25 cellular contexts compared by ENCODE assay signal in the genomic region with DNA sequence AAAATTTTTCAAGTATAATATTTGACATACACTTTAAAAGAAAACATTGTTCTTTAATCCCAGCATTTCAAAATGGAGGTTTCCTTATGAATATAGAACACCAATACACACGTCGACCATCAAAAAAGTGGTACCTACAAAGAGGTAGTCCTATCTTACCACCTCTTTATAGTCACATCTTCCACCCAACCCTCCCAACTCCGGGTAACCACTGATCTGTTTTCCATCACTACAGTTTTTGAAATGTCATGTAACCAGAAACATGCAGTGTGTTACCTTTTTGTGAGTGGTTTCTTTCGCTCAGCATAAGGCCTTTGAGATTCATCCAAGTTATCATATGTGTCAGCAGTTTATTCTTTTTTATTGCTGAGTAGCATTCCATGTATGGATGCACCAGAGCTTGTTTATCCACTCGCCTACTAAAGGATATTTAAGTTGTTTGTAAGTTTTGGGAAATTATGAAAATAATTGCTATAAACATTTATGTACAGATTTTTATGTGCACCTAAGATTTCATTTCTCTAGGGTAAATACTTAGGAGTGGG.
A peak's percentile ranks its signal among the peaks of the same experiment; 100 is the strongest.
DNase-seq lines count a peak whose midpoint lies in the region; ATAC-seq, FAIRE-seq and TF ChIP-seq lines count a peak whose summit lies in the region.
"Had no signal": no experiment of that assay in that cellular context is flagged by ENCODE, and none has a peak within 500 bp of the region (broad histone marks: within the 10 kb centered on the region; RNA-seq: fewer than 3 reads in every experiment).

No MANE protein-coding gene starts in this region.

- in situ Hi-C loops in K562 (cut with MboI): loop anchor here (10.0 kb wide), 1 partner anchor 219 kb away; no protein-coding TSS in a partner anchor

- no peaks in the 10 kb centered on the region for H3K9me1 ChIP-seq in K562 (ENCODE audit: control insufficient read depth, insufficient read depth, low read length)

- TF ChIP-seq EP300 in K562 (IDR thresholded peaks at IDR 0.05; ENCODE audit: low read length): no peak

- H3K36me3 ChIP-seq in K562 (ENCODE audit: control insufficient read depth, insufficient read depth, low read length): no peaks in the 10 kb centered on the region
- H3K36me3 ChIP-seq in muscle layer of colon (ENCODE audit: insufficient read depth, low read length): no peaks in the 10 kb centered on the region
- no peaks in the 10 kb centered on the region for H3K36me3 ChIP-seq in breast epithelium
- H3K36me3 ChIP-seq: BE2C, BLaER1 had no signal

- ATAC-seq in activated naive CD8-positive, alpha-beta T cell treated with anti-CD3 and anti-CD28 coated beads, Interleukin-2, amount 50 U/mL, for 24 hours: peak; percentile 59
- peak; percentile 26 for ATAC-seq in stimulated activated naive CD8-positive, alpha-beta T cell treated with anti-CD3 and anti-CD28 coated beads, Interleukin-15, Interleukin-2, amounts not matched to agents 100 U/mL and 50 U/mL, for 24 hours
- no peak for ATAC-seq in stimulated activated naive CD8-positive, alpha-beta T cell treated with anti-CD3 and anti-CD28 coated beads, Interleukin-15, amount 100 ng/mL, for 72 hours
- no peak for ATAC-seq in K562

- FAIRE-seq in K562 (lab: Jason Lieb, UNC): no peak
- FAIRE-seq: D721Med, G401.6, GM12891, GM19239 had no signal

- H3K9me3 ChIP-seq in K562 (replicated peaks; ENCODE audit: control insufficient read depth, insufficient read depth, low read depth, low read length): no peaks in the 10 kb centered on the region
- no peaks in the 10 kb centered on the region for H3K9me3 ChIP-seq in muscle layer of colon (ENCODE audit: low read length)
- H3K9me3 ChIP-seq in breast epithelium: peaks cover 0 to 5% of the 10 kb centered on the region in 2 donors
- H3K9me3 ChIP-seq: BE2C, BLaER1, Caco-2 had no signal

- no peaks in the 10 kb centered on the region for H4K20me1 ChIP-seq in K562 (replicated peaks; ENCODE audit: control insufficient read depth, insufficient read depth, low read length)
- H4K20me1 ChIP-seq: BLaER1 had no signal

- DNase-seq in activated naive CD8-positive, alpha-beta T cell treated with anti-CD3 and anti-CD28 coated beads, Interleukin-2, amount 50 U/mL, for 24 hours: no peak
- no peak for DNase-seq in activated naive CD8-positive, alpha-beta T cell treated with anti-CD3 and anti-CD28 coated beads for 36 hours
- DNase-seq in stimulated activated naive CD8-positive, alpha-beta T cell treated with anti-CD3 and anti-CD28 coated beads, Interleukin-15, Interleukin-2, amounts not matched to agents 100 U/mL and 50 U/mL, for 24 hours: no peak
- DNase-seq in stimulated activated naive CD8-positive, alpha-beta T cell treated with anti-CD3 and anti-CD28 coated beads, Interleukin-15, amount 100 ng/mL, for 72 hours: no peak
- DNase-seq in K562 (ENCODE audit: extremely low read depth in 1 of 4, low spot score in 3 of 4): no peak
- DNase-seq in SIG-M5 treated with dmso at 0.1 percent for 504 hours (lab: John Stamatoyannopoulos, UW; ENCODE audit: unreplicated experiment): no peak
- no peak for DNase-seq in breast epithelium (ENCODE audit: low spot score in 2 of 2)
- DNase-seq: ACHN; BE2C; C1 segment of cervical spinal cord; Caco-2; Calu3; CD4-positive, alpha-beta memory T cell; CD4-positive, CD25-positive, alpha-beta regulatory T cell; CD8-positive, alpha-beta memory T cell; DMS79 treated with DMSO at 0.1 percent for 48 hours; GF-D8 had no signal

- H3K4me3 Mint-ChIP-seq in activated naive CD8-positive, alpha-beta T cell treated with anti-CD3 and anti-CD28 coated beads, Interleukin-2, amount 50 U/mL, for 24 hours: no peak overlapping the region
- no peak overlapping the region for H3K4me3 Mint-ChIP-seq in activated naive CD8-positive, alpha-beta T cell treated with anti-CD3 and anti-CD28 coated beads for 36 hours
- H3K4me3 Mint-ChIP-seq in stimulated activated naive CD8-positive, alpha-beta T cell treated with anti-CD3 and anti-CD28 coated beads, Interleukin-15, amount 100 ng/mL, for 72 hours: no peak overlapping the region
- H3K4me3 Mint-ChIP-seq: CD14-positive monocyte; CD4-positive, alpha-beta memory T cell; CD4-positive, CD25-positive, alpha-beta regulatory T cell; CD8-positive, alpha-beta memory T cell had no signal

- no peak overlapping the region for H3K4me2 ChIP-seq in K562 (ENCODE audit: insufficient read depth, low read length)
- H3K4me2 ChIP-seq: BLaER1 had no signal

- CTCF ChIA-PET in K562 (lab: Yijun Ruan, JAX; ENCODE audit: low intra/inter-chr PET ratio): interaction anchor here (1.4 kb wide), 1 partner anchor 220 kb away, joined by 11 read pairs; no protein-coding TSS in a partner anchor

- 11% methylated on average over 5 of the region's 5 CpGs for WGBS in K562 (ENCODE audit: insufficient coverage, low coverage, missing lambda C conversion rate)

- no peak overlapping the region for H3K27ac Mint-ChIP-seq in activated naive CD8-positive, alpha-beta T cell treated with anti-CD3 and anti-CD28 coated beads, Interleukin-2, amount 50 U/mL, for 24 hours
- H3K27ac Mint-ChIP-seq in activated naive CD8-positive, alpha-beta T cell treated with anti-CD3 and anti-CD28 coated beads for 36 hours: no peak overlapping the region
- no peak overlapping the region for H3K27ac Mint-ChIP-seq in stimulated activated naive CD8-positive, alpha-beta T cell treated with anti-CD3 and anti-CD28 coated beads, Interleukin-15, amount 100 ng/mL, for 72 hours
- H3K27ac Mint-ChIP-seq: CD14-positive monocyte; CD4-positive, alpha-beta memory T cell; CD4-positive, CD25-positive, alpha-beta regulatory T cell; CD8-positive, alpha-beta memory T cell had no signal

- H3K9ac ChIP-seq in K562 (ENCODE audit: insufficient read depth in 1 of 2, low read depth in 2 of 2, low read length in 2 of 2) (no peak overlapping the region), muscle layer of colon (ENCODE audit: low read length) (no peak overlapping the region)
- H3K9ac ChIP-seq: BLaER1 had no signal

- intact Hi-C loops in K562 (cut with micrococcal nuclease): loop anchor here (1.0 to 10.0 kb wide), 2 partner anchors 220 to 379 kb away; no protein-coding TSS in a partner anchor
- intact Hi-C loops in breast epithelium (cut with DNase I; ENCODE audit: low total_unique reads): loop anchor here (2.0 kb wide), 1 partner anchor 73 kb away; no protein-coding TSS in a partner anchor

- peaks cover 4% of the 10 kb centered on the region for H3K36me3 Mint-ChIP-seq in activated naive CD8-positive, alpha-beta T cell treated with anti-CD3 and anti-CD28 coated beads, Interleukin-2, amount 50 U/mL, for 24 hours (ENCODE audit: low read depth)
- H3K36me3 Mint-ChIP-seq in activated naive CD8-positive, alpha-beta T cell treated with anti-CD3 and anti-CD28 coated beads for 36 hours: no peaks in the 10 kb centered on the region
- H3K36me3 Mint-ChIP-seq: CD14-positive monocyte; CD4-positive, alpha-beta memory T cell; CD4-positive, CD25-positive, alpha-beta regulatory T cell; CD8-positive, alpha-beta memory T cell had no signal

- BruUV-seq in K562 (replicated peaks; lab: Mats Ljungman, UMichigan): no TSS peak

- H3K4me1 Mint-ChIP-seq in activated naive CD8-positive, alpha-beta T cell treated with anti-CD3 and anti-CD28 coated beads, Interleukin-2, amount 50 U/mL, for 24 hours: peaks cover 30% of the 10 kb centered on the region
- peaks cover 8% of the 10 kb centered on the region for H3K4me1 Mint-ChIP-seq in activated naive CD8-positive, alpha-beta T cell treated with anti-CD3 and anti-CD28 coated beads for 36 hours
- H3K4me1 Mint-ChIP-seq in stimulated activated naive CD8-positive, alpha-beta T cell treated with anti-CD3 and anti-CD28 coated beads, Interleukin-15, amount 100 ng/mL, for 72 hours: peaks cover 18% of the 10 kb centered on the region
- H3K4me1 Mint-ChIP-seq: CD14-positive monocyte; CD4-positive, CD25-positive, alpha-beta regulatory T cell had no signal

- H3K79me2 ChIP-seq in K562 (ENCODE audit: control insufficient read depth, insufficient read depth, low read length): no peaks in the 10 kb centered on the region

- POLR2A ChIA-PET in K562 (lab: Yijun Ruan, JAX): no interaction called here

- no peaks in the 10 kb centered on the region for H3K9me3 Mint-ChIP-seq in activated naive CD8-positive, alpha-beta T cell treated with anti-CD3 and anti-CD28 coated beads, Interleukin-2, amount 50 U/mL, for 24 hours
- peaks cover 13% of the 10 kb centered on the region for H3K9me3 Mint-ChIP-seq in activated naive CD8-positive, alpha-beta T cell treated with anti-CD3 and anti-CD28 coated beads for 36 hours
- peaks cover 0 to 19% of the 10 kb centered on the region in 2 donors for H3K9me3 Mint-ChIP-seq in stimulated activated naive CD8-positive, alpha-beta T cell treated with anti-CD3 and anti-CD28 coated beads, Interleukin-15, amount 100 ng/mL, for 72 hours

- H3K27me3 Mint-ChIP-seq in activated naive CD8-positive, alpha-beta T cell treated with anti-CD3 and anti-CD28 coated beads, Interleukin-2, amount 50 U/mL, for 24 hours: peaks cover 12% of the 10 kb centered on the region
- H3K27me3 Mint-ChIP-seq in activated naive CD8-positive, alpha-beta T cell treated with anti-CD3 and anti-CD28 coated beads for 36 hours: peaks cover 34% of the 10 kb centered on the region
- H3K27me3 Mint-ChIP-seq in stimulated activated naive CD8-positive, alpha-beta T cell treated with anti-CD3 and anti-CD28 coated beads, Interleukin-15, amount 100 ng/mL, for 72 hours: peaks cover 64% of the 10 kb centered on the region

- H3K27me3 ChIP-seq in K562 (ENCODE audit: control insufficient read depth in 2 of 2, insufficient read depth in 2 of 2, low read length in 2 of 2) (no peaks in the 10 kb centered on the region), muscle layer of colon (ENCODE audit: control insufficient read depth in 1 of 2, insufficient read depth in 2 of 2, low read length in 2 of 2) (no peaks in the 10 kb centered on the region), breast epithelium (no peaks in the 10 kb centered on the region)
- H3K27me3 ChIP-seq: BLaER1 had no signal

- H2AFZ ChIP-seq in K562 (ENCODE audit: low read depth, low read length): 0 out of 2 replicates have a peak overlapping the region, but pooled peaks have one; percentile 32

- no peak overlapping the region for H3K4me3 ChIP-seq in K562
- H3K4me3 ChIP-seq in muscle layer of colon (ENCODE audit: low read depth in 1 of 2, low read length in 2 of 2): no peak overlapping the region
- no peak overlapping the region for H3K4me3 ChIP-seq in breast epithelium
- H3K4me3 ChIP-seq: BLaER1 had no signal

- H3K4me1 ChIP-seq in K562 (replicated peaks in 1 of 2; ENCODE audit: control insufficient read depth in 2 of 2, insufficient read depth in 2 of 2, low read length in 2 of 2) (no peaks in the 10 kb centered on the region; a peak in 1 of 5 replicates), muscle layer of colon (ENCODE audit: insufficient read depth, low read length) (peaks cover 21% of the 10 kb centered on the region), breast epithelium (no peaks in the 10 kb centered on the region)
- H3K4me1 ChIP-seq: BE2C had no signal

- TF ChIP-seq POLR2A in K562 (conservative IDR thresholded peaks at IDR 0.05) (no peak), breast epithelium (IDR thresholded peaks at IDR 0.05) (no peak)

- H3K27ac ChIP-seq in K562 (ENCODE audit: extremely low read depth, low read depth, low read length) (no peak overlapping the region), muscle layer of colon (ENCODE audit: low read depth, low read length) (peak overlapping the region; percentile 8), breast epithelium (no peak overlapping the region)
- H3K27ac ChIP-seq: 22Rv1, BLaER1 had no signal

- TF ChIP-seq CTCF in K562 (IDR thresholded peaks at IDR 0.05 in 2 of 3, conservative IDR thresholded peaks at IDR 0.05 in 1 of 3; ENCODE audit: insufficient read depth in 2 of 3, low read depth in 1 of 3, low read length in 3 of 3) (no peak), breast epithelium (IDR thresholded peaks at IDR 0.05) (no peak)

- no peak for TF ChIP-seq RAD21 in K562 (CRISPR knock-in tag; conservative IDR thresholded peaks at IDR 0.05 in 1 of 2, IDR thresholded peaks at IDR 0.05 in 1 of 2)

Comparison
In these comparisons a context has a peak if more than half of its experiments do, and no peak if none do; other contexts are left out.
1. ATAC-seq: peak in activated naive CD8-positive, alpha-beta T cell treated with anti-CD3 and anti-CD28 coated beads, Interleukin-2, amount 50 U/mL, for 24 hours (single experiment) and stimulated activated naive CD8-positive, alpha-beta T cell treated with anti-CD3 and anti-CD28 coated beads, Interleukin-15, Interleukin-2, amounts not matched to agents 100 U/mL and 50 U/mL, for 24 hours (single experiment); none in stimulated activated naive CD8-positive, alpha-beta T cell treated with anti-CD3 and anti-CD28 coated beads, Interleukin-15, amount 100 ng/mL, for 72 hours (single experiment) and K562 (single experiment).